9 cellular contexts compared by ENCODE assay signal in genomic region chr16:1492082-1492922, GRCh38. TPM values are rescaled to one million over a fixed set of nuclear protein-coding genes. Genes with fewer than 3 reads are reported as not detected.
A peak's percentile ranks its signal among the peaks of the same experiment; 100 is the strongest.
DNase-seq lines count a peak whose midpoint lies in the region; ATAC-seq, FAIRE-seq and TF ChIP-seq lines count a peak whose summit lies in the region.
"Had no signal": no experiment of that assay in that cellular context is flagged by ENCODE, and none has a peak within 500 bp of the region (broad histone marks: within the 10 kb centered on the region; RNA-seq: fewer than 3 reads in every experiment).

No MANE protein-coding gene starts in this region.

- CTCF ChIA-PET in Calu3 (lab: Charles Lee) = interaction anchor here (0.6 to 1.0 kb wide), 3 partner anchors 17 to 76 kb away, joined by 3 to 4 read pairs (median 4); no protein-coding TSS in a partner anchor
- CTCF ChIA-PET in GM10248 (lab: Yijun Ruan, JAX) = interaction anchor here (0.6 kb wide), 1 partner anchor 132 kb away, joined by 3 read pairs; no protein-coding TSS in a partner anchor

- TF ChIP-seq POLR2A in Peyer's patch (IDR thresholded peaks at IDR 0.05) (no peak), ovary (IDR thresholded peaks at IDR 0.05) (no peak)

- peak overlapping the region; percentile 85 for H3K4me3 Mint-ChIP-seq in Calu3 (ENCODE audit: low read depth, unreplicated experiment)

- H3K9me3 ChIP-seq in Peyer's patch (no peaks in the 10 kb centered on the region), esophagus (ENCODE audit: control insufficient read depth in 2 of 2, insufficient read depth in 1 of 2, low read depth in 1 of 2, low read length in 1 of 2) (no peaks in the 10 kb centered on the region), ovary (no peaks in the 10 kb centered on the region)

- intact Hi-C loops in Calu3 (cut with micrococcal nuclease; ENCODE audit: unreplicated experiment) = no loop called here
- intact Hi-C loops in ovary (cut with DNase I) = loop anchor here in 1 of 4 donors (10.0 kb wide), 1 partner anchor 68 kb away; the partner anchor contains the start of gene UQCC4

- peaks cover 3% of the 10 kb centered on the region for H3K27me3 Mint-ChIP-seq in Calu3 (ENCODE audit: unreplicated experiment)

- H3K27ac Mint-ChIP-seq in Calu3 (ENCODE audit: unreplicated experiment) = peak overlapping the region; percentile 96

- POLR2A ChIA-PET in GM10248 (lab: Yijun Ruan, JAX) = interaction anchor here (0.6 kb wide), 1 partner anchor 868 kb away, joined by 5 read pairs; no protein-coding TSS in a partner anchor

- peaks cover 5 to 24% (median 11%) of the 10 kb centered on the region in 4 donors for H3K4me1 ChIP-seq in Peyer's patch
- H3K4me1 ChIP-seq in esophagus (ENCODE audit: control insufficient read depth in 2 of 2, insufficient read depth in 2 of 2, low read length in 1 of 2) = peaks cover 0 to 12% of the 10 kb centered on the region in 2 donors
- H3K4me1 ChIP-seq in ovary (ENCODE audit: insufficient read depth) = peaks cover 6% of the 10 kb centered on the region

- no peak for TF ChIP-seq EP300 in ovary (IDR thresholded peaks at IDR 0.05)

- H3K27me3 ChIP-seq in Peyer's patch (no peaks in the 10 kb centered on the region), esophagus (ENCODE audit: control insufficient read depth in 1 of 2, insufficient read depth in 2 of 2, low read length in 2 of 2) (no peaks in the 10 kb centered on the region), ovary (no peaks in the 10 kb centered on the region)

- H3K4me3 ChIP-seq in Peyer's patch = peak overlapping the region; percentile 81 to 89 (median 86)
- peak overlapping the region; percentile 44 to 82 for H3K4me3 ChIP-seq in esophagus (ENCODE audit: low read depth in 1 of 2, low read length in 2 of 2)
- peak overlapping the region; percentile 66 for H3K4me3 ChIP-seq in ovary

- FAIRE-seq in GM19239 (lab: Jason Lieb, UNC) = no peak
- FAIRE-seq: islet of Langerhans had no signal

- peaks cover 0 to 26% (median 0%) of the 10 kb centered on the region in 3 donors for H3K36me3 ChIP-seq in Peyer's patch
- H3K36me3 ChIP-seq in esophagus (ENCODE audit: control insufficient read depth in 2 of 2, insufficient read depth in 2 of 2, low read length in 1 of 2) = peaks cover 0 to 26% of the 10 kb centered on the region in 2 donors
- H3K36me3 ChIP-seq in ovary = no peaks in the 10 kb centered on the region

- ATAC-seq in GM21423 (IDR thresholded peaks at IDR 0.05; ENCODE audit: unreplicated experiment) (no peak), HG03108 (IDR thresholded peaks at IDR 0.05; ENCODE audit: unreplicated experiment) (no peak)

- peaks cover 25% of the 10 kb centered on the region for H3K36me3 Mint-ChIP-seq in Calu3 (ENCODE audit: insufficient read depth, unreplicated experiment)

- no TSS peak for BruUV-seq in Calu3 (replicated peaks; lab: Mats Ljungman, UMichigan)

- peak overlapping the region; percentile 80 to 95 (median 89) for H3K27ac ChIP-seq in Peyer's patch
- peak overlapping the region; percentile 69 to 81 for H3K27ac ChIP-seq in esophagus (ENCODE audit: low read depth in 2 of 2, low read length in 1 of 2)
- H3K27ac ChIP-seq in ovary = peak overlapping the region in 1 of 2 donors; percentile 64

- WGBS in esophagus, 2 donors = 79 to 88% methylated on average over 23 of the region's 23 CpGs
- WGBS in ovary, 3 donors = 80 to 85% (median 84%) methylated on average over 23 of the region's 23 CpGs

- TF ChIP-seq CTCF in Calu3 (IDR thresholded peaks at IDR 0.05; ENCODE audit: unreplicated experiment) = no peak
- TF ChIP-seq CTCF in Peyer's patch (IDR thresholded peaks at IDR 0.05) = no peak
- no peak for TF ChIP-seq CTCF in ovary (IDR thresholded peaks at IDR 0.05)
- no peak for TF ChIP-seq CTCF in GM10248 (IDR thresholded peaks at IDR 0.05; ENCODE audit: control extremely low read depth, extremely low read depth, low read depth, missing control alignments)

- no peaks in the 10 kb centered on the region for H3K9me3 Mint-ChIP-seq in Calu3 (ENCODE audit: low read depth, unreplicated experiment)

- H3K4me1 Mint-ChIP-seq in Calu3 (ENCODE audit: low read depth, unreplicated experiment) = peaks cover 7% of the 10 kb centered on the region

- DNase-seq in Calu3 (no peak), Peyer's patch (peak in 1 of 3 donors; percentile 47), ovary (no peak), GM10248 (ENCODE audit: extremely low spot score) (no peak), GM19239 (ENCODE audit: insufficient read length, low spot score) (no peak)

RNA-seq across cellular contexts. Expression of gene TELO2, which starts 0.9 kb away (rescaled TPM):
- total RNA-seq in Calu3 (2022) (84.9 and 85.4 TPM in 2 replicates), Peyer's patch (100 to 1,000 TPM in 1 of 4 donors, 10 to 100 TPM in 3; 34.5 to 105 (median 82.4) TPM), ovary (10 to 100 TPM in 6 of 7 donors, 1 to 10 TPM in 1; 9.9 to 36.8 (median 32.8) TPM)
- polyA plus RNA-seq in esophagus (10 to 100 TPM; 32.6 to 60.8 TPM), ovary (10 to 100 TPM in 1 of 2 donors, under 1 TPM in 1; 0.27 to 31.7 TPM)

RNA-seq across cellular contexts. Expression of gene PTX4, which starts 3.6 kb away (rescaled TPM):
- total RNA-seq in Calu3 (2022) (not detected in 2 replicates), Peyer's patch (not detected), ovary (under 1 TPM in 2 of 7 donors, not detected in 5; 0.15 to 0.40 TPM)
- polyA plus RNA-seq in esophagus (not detected), ovary (under 1 TPM in 1 of 2 donors, not detected in 1; 0.05 TPM)

RNA-seq across cellular contexts. Expression of gene CLCN7, which starts 17.5 kb away (rescaled TPM):
- total RNA-seq in Calu3 (2022) (117 and 122 TPM in 2 replicates), Peyer's patch (100 to 1,000 TPM in 2 of 4 donors, 10 to 100 TPM in 2; 95.1 to 194 (median 105) TPM), ovary (10 to 100 TPM; 28.4 to 70.9 (median 62.8) TPM)
- polyA plus RNA-seq in esophagus (10 to 100 TPM; 18.7 to 33.1 TPM), ovary (10 to 100 TPM; 16.3 to 31.0 TPM)

RNA-seq across cellular contexts. Expression of gene TMEM204, which starts 41.2 kb away (rescaled TPM):
- not detected in 2 replicates for total RNA-seq in Calu3 (2022)
- total RNA-seq in Peyer's patch = 10 to 100 TPM in 3 of 4 donors, 1 to 10 TPM in 1; 7.4 to 42.1 (median 11.6) TPM
- 1 to 10 TPM; 3.4 to 6.2 TPM for polyA plus RNA-seq in esophagus
- total RNA-seq in ovary = 10 to 100 TPM in 6 of 7 donors, 1 to 10 TPM in 1; 9.2 to 23.7 (median 13.8) TPM
- 10 to 100 TPM in 1 of 2 donors, 1 to 10 TPM in 1; 6.5 to 35.5 TPM for polyA plus RNA-seq in ovary

RNA-seq across cellular contexts. Expression of gene CCDC154, which starts 47.9 kb away (rescaled TPM):
- total RNA-seq in Calu3 (2022) = 3.2 and 6.1 TPM in 2 replicates
- 10 to 100 TPM in 1 of 4 donors, under 1 TPM in 3; 0.47 to 23.1 (median 0.73) TPM for total RNA-seq in Peyer's patch
- under 1 TPM; 0.44 to 0.98 TPM for polyA plus RNA-seq in esophagus
- total RNA-seq in ovary = 1 to 10 TPM; 1.3 to 3.5 (median 2.0) TPM
- 1 to 10 TPM in 1 of 2 donors, not detected in 1; 1.1 TPM for polyA plus RNA-seq in ovary
